10 cellular contexts compared by ENCODE assay signal in genomic region chr7:4748267-4748666, GRCh38. TPM values are rescaled to one million over a fixed set of nuclear protein-coding genes. Genes with fewer than 3 reads are reported as not detected.
A peak's percentile ranks its signal among the peaks of the same experiment; 100 is the strongest.
DNase-seq lines count a peak whose midpoint lies in the region; ATAC-seq and TF ChIP-seq lines count a peak whose summit lies in the region.
"Had no signal": no experiment of that assay in that cellular context is flagged by ENCODE, and none has a peak within 500 bp of the region (broad histone marks: within the 10 kb centered on the region; RNA-seq: fewer than 3 reads in every experiment).

No MANE protein-coding gene starts in this region.

- no peak for DNase-seq in stimulated activated naive CD8-positive, alpha-beta T cell treated with anti-CD3 and anti-CD28 coated beads, Interleukin-15, Interleukin-2, amounts not matched to agents 100 U/mL and 50 U/mL, for 24 hours
- no peak for DNase-seq in colonic mucosa
- no peak for DNase-seq in naive thymus-derived CD8-positive, alpha-beta T cell
- DNase-seq in vagina (ENCODE audit: extremely low spot score in 2 of 2): no peak
- DNase-seq in central memory CD4-positive, alpha-beta T cell: no peak
- no peak for DNase-seq in Peyer's patch
- DNase-seq: caudate nucleus had no signal

- intact Hi-C loops in colonic mucosa (cut with DNase I): no loop called here
- intact Hi-C loops in vagina (cut with DNase I): no loop called here

- peak overlapping the region; percentile 12 for H3K27ac ChIP-seq in colonic mucosa
- peak overlapping the region; percentile 95 for H3K27ac ChIP-seq in vagina
- H3K27ac ChIP-seq in Peyer's patch: no peak overlapping the region
- H3K27ac ChIP-seq: C4-2B had no signal

- POLR2A ChIA-PET in naive thymus-derived CD8-positive, alpha-beta T cell (lab: Charles Lee): interaction anchor here (0.9 to 5.5 kb wide), 2 partner anchors 15 to 27 kb away, joined by 3 to 31 read pairs; partner anchors contain the start of gene AP5Z1

- TF ChIP-seq POLR2A in vagina (IDR thresholded peaks at IDR 0.05) (no peak), Peyer's patch (IDR thresholded peaks at IDR 0.05) (no peak)

- H3K27ac Mint-ChIP-seq in stimulated activated naive CD8-positive, alpha-beta T cell treated with anti-CD3 and anti-CD28 coated beads, Interleukin-15, Interleukin-2, amounts not matched to agents 100 ng/mL and 50 ng/mL, for 24 hours: peak overlapping the region; percentile 82
- peak overlapping the region; percentile 83 to 99 (median 97) for H3K27ac Mint-ChIP-seq in naive thymus-derived CD8-positive, alpha-beta T cell

- H3K9ac ChIP-seq in colonic mucosa (ENCODE audit: low read depth in 2 of 2, low read length in 2 of 2): no peak overlapping the region

- no peaks in the 10 kb centered on the region for H3K27me3 ChIP-seq in colonic mucosa
- H3K27me3 ChIP-seq in vagina: no peaks in the 10 kb centered on the region
- H3K27me3 ChIP-seq in Peyer's patch: no peaks in the 10 kb centered on the region

- peaks cover 68% of the 10 kb centered on the region for H3K4me1 Mint-ChIP-seq in stimulated activated naive CD8-positive, alpha-beta T cell treated with anti-CD3 and anti-CD28 coated beads, Interleukin-15, Interleukin-2, amounts not matched to agents 100 ng/mL and 50 ng/mL, for 24 hours (ENCODE audit: low read depth)
- peaks cover 32 to 73% (median 64%) of the 10 kb centered on the region in 4 donors for H3K4me1 Mint-ChIP-seq in naive thymus-derived CD8-positive, alpha-beta T cell

- no peak for TF ChIP-seq CTCF in colonic mucosa (IDR thresholded peaks at IDR 0.05)
- no peak for TF ChIP-seq CTCF in vagina (IDR thresholded peaks at IDR 0.05)
- TF ChIP-seq CTCF in Peyer's patch (IDR thresholded peaks at IDR 0.05): no peak

- peak overlapping the region; percentile 43 for H3K4me3 Mint-ChIP-seq in stimulated activated naive CD8-positive, alpha-beta T cell treated with anti-CD3 and anti-CD28 coated beads, Interleukin-15, Interleukin-2, amounts not matched to agents 100 ng/mL and 50 ng/mL, for 24 hours
- H3K4me3 Mint-ChIP-seq in naive thymus-derived CD8-positive, alpha-beta T cell: peak overlapping the region; percentile 19 to 80 (median 72)

- H3K36me3 Mint-ChIP-seq in stimulated activated naive CD8-positive, alpha-beta T cell treated with anti-CD3 and anti-CD28 coated beads, Interleukin-15, Interleukin-2, amounts not matched to agents 100 ng/mL and 50 ng/mL, for 24 hours (ENCODE audit: low read depth): peaks cover 26% of the 10 kb centered on the region
- peaks cover 4 to 24% (median 11%) of the 10 kb centered on the region in 3 donors for H3K36me3 Mint-ChIP-seq in naive thymus-derived CD8-positive, alpha-beta T cell

- H3K36me3 ChIP-seq in colonic mucosa (no peaks in the 10 kb centered on the region), vagina (no peaks in the 10 kb centered on the region), Peyer's patch (no peaks in the 10 kb centered on the region)

- H3K9me3 ChIP-seq in colonic mucosa (no peaks in the 10 kb centered on the region), vagina (no peaks in the 10 kb centered on the region), Peyer's patch (no peaks in the 10 kb centered on the region)

- H3K4me1 ChIP-seq in colonic mucosa: peaks cover 4% of the 10 kb centered on the region
- H3K4me1 ChIP-seq in vagina: peaks cover 52% of the 10 kb centered on the region
- peaks cover 0 to 36% (median 7%) of the 10 kb centered on the region in 4 donors for H3K4me1 ChIP-seq in Peyer's patch

- ATAC-seq in stimulated activated naive CD8-positive, alpha-beta T cell treated with anti-CD3 and anti-CD28 coated beads, Interleukin-15, Interleukin-2, amounts not matched to agents 100 U/mL and 50 U/mL, for 24 hours: no peak
- no peak for ATAC-seq in naive thymus-derived CD8-positive, alpha-beta T cell
- no peak for ATAC-seq in GM18873 (IDR thresholded peaks at IDR 0.05; ENCODE audit: low FRiP score, unreplicated experiment)

- H3K4me3 ChIP-seq in colonic mucosa: no peak overlapping the region
- H3K4me3 ChIP-seq in vagina: no peak overlapping the region
- no peak overlapping the region for H3K4me3 ChIP-seq in Peyer's patch

- no peaks in the 10 kb centered on the region for H3K27me3 Mint-ChIP-seq in stimulated activated naive CD8-positive, alpha-beta T cell treated with anti-CD3 and anti-CD28 coated beads, Interleukin-15, Interleukin-2, amounts not matched to agents 100 ng/mL and 50 ng/mL, for 24 hours
- no peaks in the 10 kb centered on the region for H3K27me3 Mint-ChIP-seq in naive thymus-derived CD8-positive, alpha-beta T cell

- no peaks in the 10 kb centered on the region for H3K9me3 Mint-ChIP-seq in stimulated activated naive CD8-positive, alpha-beta T cell treated with anti-CD3 and anti-CD28 coated beads, Interleukin-15, Interleukin-2, amounts not matched to agents 100 ng/mL and 50 ng/mL, for 24 hours
- no peaks in the 10 kb centered on the region for H3K9me3 Mint-ChIP-seq in naive thymus-derived CD8-positive, alpha-beta T cell

RNA-seq across cellular contexts. Expression of gene AP5Z1, which starts 27.2 kb away (rescaled TPM):
- total RNA-seq in colonic mucosa (10 to 100 TPM; 27.9 to 49.9 TPM), vagina (40.5 TPM), Peyer's patch (10 to 100 TPM; 51.0 to 93.0 (median 69.9) TPM)
- 100 to 1,000 TPM; 109 to 111 TPM for total RNA-seq in naive thymus-derived CD8-positive, alpha-beta T cell
- polyA plus RNA-seq in naive thymus-derived CD8-positive, alpha-beta T cell: 10 to 100 TPM; 25.2 to 44.1 (median 34.1) TPM

Comparison
In these comparisons a context has a peak if more than half of its experiments do, and no peak if none do; other contexts are left out.
1. H3K27ac ChIP-seq: peak in colonic mucosa (single experiment) and vagina (single experiment); none in Peyer's patch (0 of 4).